Comparison of ENCODE assay signal across 12 cellular contexts in genomic region chr20:25005220-25005619, GRCh38. TPM values are rescaled to one million over a fixed set of nuclear protein-coding genes. Genes with fewer than 3 reads are reported as not detected.
DNase-seq lines count a peak whose midpoint lies in the region; ATAC-seq and TF ChIP-seq lines count a peak whose summit lies in the region.
"Had no signal": no experiment of that assay in that cellular context is flagged by ENCODE, and none has a peak within 500 bp of the region (broad histone marks: within the 10 kb centered on the region; RNA-seq: fewer than 3 reads in every experiment).

No MANE protein-coding gene starts in this region.

- no peak for TF ChIP-seq POLR2A in uterus (IDR thresholded peaks at IDR 0.05)

- peaks cover 0 to 5% of the 10 kb centered on the region in 2 donors for H3K4me1 ChIP-seq in uterus
- H3K4me1 ChIP-seq: BE2C had no signal

- H3K27ac ChIP-seq in uterus, result peak overlapping the region; percentile 12 to 26

- no peaks in the 10 kb centered on the region for H3K36me3 ChIP-seq in uterus
- H3K36me3 ChIP-seq: BE2C had no signal

- TF ChIP-seq CTCF in choroid plexus epithelial cell (conservative IDR thresholded peaks at IDR 0.05; ENCODE audit: low read depth, low read length) (no peak), uterus (IDR thresholded peaks at IDR 0.05) (no peak)

- intact Hi-C loops in uterus (cut with DNase I; ENCODE audit: low total_unique reads), result no loop called here

- no peak overlapping the region for H3K4me3 ChIP-seq in choroid plexus epithelial cell (ENCODE audit: low read depth, low read length)
- H3K4me3 ChIP-seq in uterus, result no peak overlapping the region

- peak; percentile 78 for ATAC-seq in left lobe of liver
- no peak for ATAC-seq in HG03342 (IDR thresholded peaks at IDR 0.05; ENCODE audit: unreplicated experiment)
- ATAC-seq: HCT116; stimulated activated naive CD8-positive, alpha-beta T cell treated with anti-CD3 and anti-CD28 coated beads, Interleukin-15, Interleukin-2, amounts not matched to agents 100 U/mL and 50 U/mL, for 24 hours had no signal

- H3K9me3 ChIP-seq in uterus, result no peaks in the 10 kb centered on the region
- H3K9me3 ChIP-seq: BE2C had no signal

- DNase-seq in activated effector memory CD4-positive, alpha-beta T cell treated with anti-CD3 and anti-CD28 coated beads, Interleukin-2, amount 50 U/mL, for 16 hours, result peak; percentile 12
- no peak for DNase-seq in activated effector memory CD4-positive, alpha-beta T cell treated with Interleukin-2 at 50 U/mL for 16 hours
- peak; percentile 64 for DNase-seq in choroid plexus epithelial cell (ENCODE audit: low read depth)
- peak; percentile 69 for DNase-seq in left lobe of liver (ENCODE audit: low spot score)
- DNase-seq in uterus, result peak; percentile 60 to 70
- no peak for DNase-seq in hepatic stellate cell (ENCODE audit: low spot score)
- no peak for DNase-seq in T-helper 9 cell
- DNase-seq: BE2C; stimulated activated CD4-positive, alpha-beta T cell treated with anti-CD3 and anti-CD28 coated beads, Interleukin-1b, Interleukin-23, amount 100 ng/mL, for 48 hours; stimulated activated naive CD8-positive, alpha-beta T cell treated with anti-CD3 and anti-CD28 coated beads, Interleukin-15, Interleukin-2, amounts not matched to agents 100 U/mL and 50 U/mL, for 24 hours had no signal

- no peaks in the 10 kb centered on the region for H3K27me3 ChIP-seq in uterus
- H3K27me3 ChIP-seq: BE2C had no signal

RNA-seq across cellular contexts. Expression of gene APMAP, which starts 12.7 kb away (rescaled TPM):
- 180 TPM for total RNA-seq in left lobe of liver
- 10 to 100 TPM; 18.8 to 78.7 (median 57.7) TPM for total RNA-seq in uterus

RNA-seq across cellular contexts. Expression of gene ACSS1, which starts 52.7 kb away (rescaled TPM):
- 9.9 TPM for total RNA-seq in left lobe of liver
- total RNA-seq in uterus, result 10 to 100 TPM; 11.8 to 35.1 (median 23.1) TPM

RNA-seq across cellular contexts. Expression of gene CST7, which starts 56.2 kb away (rescaled TPM):
- total RNA-seq in left lobe of liver (0.38 TPM), uterus (1 to 10 TPM in 2 of 4 donors, under 1 TPM in 1, not detected in 1; 0.97 to 1.8 (median 1.2) TPM)

Comparison
In these comparisons a context has a peak if more than half of its experiments do, and no peak if none do; other contexts are left out.
1. DNase-seq: peak in activated effector memory CD4-positive, alpha-beta T cell treated with anti-CD3 and anti-CD28 coated beads, Interleukin-2, amount 50 U/mL, for 16 hours (single experiment), choroid plexus epithelial cell (single experiment), left lobe of liver (single experiment) and uterus (2 of 2); none in activated effector memory CD4-positive, alpha-beta T cell treated with Interleukin-2 at 50 U/mL for 16 hours (single experiment), hepatic stellate cell (single experiment) and T-helper 9 cell (single experiment).